Comparison of ENCODE assay signal across 1 cellular context in the genomic region with DNA sequence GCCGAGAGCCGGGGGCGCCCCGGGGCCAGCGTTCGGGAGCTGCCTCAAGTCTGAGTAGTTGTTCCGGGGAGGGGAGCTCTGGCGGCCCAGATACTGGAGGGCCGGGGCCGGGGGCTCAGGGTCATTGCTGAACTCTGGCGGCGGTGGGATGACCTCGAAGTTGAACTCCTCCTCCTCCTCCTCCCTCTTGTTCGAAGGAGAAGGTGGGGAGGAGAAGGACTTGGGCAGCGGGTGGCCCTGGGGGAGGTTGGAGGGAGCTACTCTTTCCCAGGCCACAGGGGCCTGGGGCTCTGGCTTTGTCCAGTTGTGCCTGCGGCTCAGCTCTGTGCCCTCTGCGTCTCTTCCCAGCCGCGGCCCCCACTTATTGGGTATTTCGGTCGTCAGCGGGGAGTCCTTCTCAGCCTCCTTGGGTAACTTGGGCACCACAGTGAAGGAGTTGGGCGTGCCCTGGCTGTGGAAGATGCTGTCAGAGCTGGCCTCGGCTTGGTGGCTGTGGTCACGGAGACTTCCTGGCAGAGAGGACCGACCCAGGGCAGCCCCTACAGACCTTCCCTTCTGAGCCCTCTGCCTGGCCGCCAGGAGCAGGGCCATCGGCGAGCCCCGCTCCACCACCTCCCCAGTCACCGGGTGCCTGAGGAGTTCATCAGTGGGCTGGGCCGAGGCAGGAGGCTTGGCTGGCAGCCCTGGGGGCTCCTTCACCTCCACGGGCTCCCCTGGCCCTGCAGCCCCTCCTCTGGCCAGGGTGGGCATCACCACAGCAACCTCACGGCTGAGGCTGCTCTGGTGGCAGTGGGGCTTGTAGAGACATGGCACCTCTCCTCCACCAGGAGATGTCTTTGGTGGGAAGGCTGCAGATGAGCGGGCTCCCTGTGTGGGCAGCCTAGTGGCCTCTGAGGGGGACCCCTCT.
TF ChIP-seq lines count a peak whose summit lies in the region.

No MANE protein-coding gene starts in this region.

TF ChIP-seq in K562, 482 proteins besides CTCF, POLR2A, EP300 and RAD21:
- TF ChIP-seq SREBF1 (IDR thresholded peaks at IDR 0.05; ENCODE audit: borderline replicate concordance, low read depth, low read length) (no peak), DDX20 (tag; IDR thresholded peaks at IDR 0.05; ENCODE audit: low read depth) (no peak), ZC3H8 (IDR thresholded peaks at IDR 0.05) (no peak), GMEB1 (CRISPR knock-in tag; IDR thresholded peaks at IDR 0.05) (no peak), CBFA2T3 (IDR thresholded peaks at IDR 0.05) (no peak), DACH1 (IDR thresholded peaks at IDR 0.05; ENCODE audit: partially characterized antibody) (no peak), SNIP1 (IDR thresholded peaks at IDR 0.05; ENCODE audit: low read depth) (no peak), ZNF253 (CRISPR knock-in tag; conservative IDR thresholded peaks at IDR 0.05) (no peak), SP1 (CRISPR knock-in tag; IDR thresholded peaks at IDR 0.05) (no peak), CHD2 (IDR thresholded peaks at IDR 0.05; ENCODE audit: low read depth, low read length) (peak; percentile 1; the same call in 1 of the 2 replicates), ZNF239 (CRISPR knock-in tag; IDR thresholded peaks at IDR 0.05) (no peak), ZBTB7A (IDR thresholded peaks at IDR 0.05; ENCODE audit: borderline replicate concordance, control insufficient read depth, low read depth, low read length) (0 out of 2 replicates have a peak, but pooled peaks have one; percentile 17), ZMIZ1 (IDR thresholded peaks at IDR 0.05; ENCODE audit: low read depth in 2 of 2, low read length in 2 of 2) (no peak), POLR2G (IDR thresholded peaks at IDR 0.05; ENCODE audit: low read depth, low read length) (peak; percentile 41), FOSL1 (tag; conservative IDR thresholded peaks at IDR 0.05) (no peak), SMARCA4 (IDR thresholded peaks at IDR 0.05) (no peak), TGIF2 (CRISPR knock-in tag; IDR thresholded peaks at IDR 0.05) (0 out of 2 replicates have a peak, but pooled peaks have one; percentile 5), HNRNPL (IDR thresholded peaks at IDR 0.05; ENCODE audit: low read depth, low read length) (no peak), POLR2AphosphoS5 (IDR thresholded peaks at IDR 0.05; ENCODE audit: control insufficient read depth, insufficient read depth, low read depth, low read length) (0 out of 2 replicates have a peak, but pooled peaks have one; percentile 6), RBFOX2 (IDR thresholded peaks at IDR 0.05; ENCODE audit: low read depth, low read length) (peak; percentile 71; the same call in 1 of the 2 replicates), ZNF165 (CRISPR knock-in tag; IDR thresholded peaks at IDR 0.05; ENCODE audit: borderline replicate concordance) (0 out of 2 replicates have a peak, but pooled peaks have one; percentile 0), ZNF263 (CRISPR knock-in tag; IDR thresholded peaks at IDR 0.05; ENCODE audit: borderline replicate concordance) (peak; percentile 69; the same call in 1 of the 2 replicates)
- TF ChIP-seq, protein P1, sequence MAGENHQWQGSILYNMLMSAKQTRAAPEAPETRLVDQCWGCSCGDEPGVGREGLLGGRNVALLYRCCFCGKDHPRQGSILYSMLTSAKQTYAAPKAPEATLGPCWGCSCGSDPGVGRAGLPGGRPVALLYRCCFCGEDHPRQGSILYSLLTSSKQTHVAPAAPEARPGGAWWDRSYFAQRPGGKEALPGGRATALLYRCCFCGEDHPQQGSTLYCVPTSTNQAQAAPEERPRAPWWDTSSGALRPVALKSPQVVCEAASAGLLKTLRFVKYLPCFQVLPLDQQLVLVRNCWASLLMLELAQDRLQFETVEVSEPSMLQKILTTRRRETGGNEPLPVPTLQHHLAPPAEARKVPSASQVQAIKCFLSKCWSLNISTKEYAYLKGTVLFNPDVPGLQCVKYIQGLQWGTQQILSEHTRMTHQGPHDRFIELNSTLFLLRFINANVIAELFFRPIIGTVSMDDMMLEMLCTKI (IDR thresholded peaks at IDR 0.05; ENCODE audit: partially characterized antibody) = no peak
